ENCODE assay signal across 24 cellular contexts in genomic region chr3:34000301-34000700, GRCh38.
"Had no signal": no experiment of that assay in that cellular context is flagged by ENCODE, and none has a peak within 500 bp of the region (broad histone marks: within the 10 kb centered on the region; RNA-seq: fewer than 3 reads in every experiment).

No MANE protein-coding gene starts in this region.

- FAIRE-seq: colon had no signal

- H3K36me3 Mint-ChIP-seq: activated CD8-positive, alpha-beta memory T cell treated with anti-CD3 and anti-CD28 coated beads, Interleukin-2, amount 10 ng/mL, durations not matched to agents 7 days and 5 days; activated naive CD8-positive, alpha-beta T cell; type B pancreatic cell had no signal

- ATAC-seq: activated CD8-positive, alpha-beta memory T cell treated with anti-CD3 and anti-CD28 coated beads, Interleukin-2, amount 10 ng/mL, durations not matched to agents 7 days and 5 days; activated CD8-positive, alpha-beta T cell treated with anti-CD3 and anti-CD28 coated beads for 36 hours; activated T-cell treated with anti-CD3 and anti-CD28 coated beads, Interleukin-2, amount 50 U/mL, for 72 hours; heart right ventricle; right lobe of liver had no signal

- H3K4me3 ChIP-seq: heart right ventricle, ovary, right lobe of liver, uterus had no signal

- H3K4me1 Mint-ChIP-seq: activated CD8-positive, alpha-beta memory T cell treated with anti-CD3 and anti-CD28 coated beads, Interleukin-2, amount 10 ng/mL, durations not matched to agents 7 days and 5 days; nephron had no signal

- DNase-seq: activated CD4-positive, alpha-beta T cell treated with anti-CD3 and anti-CD28 coated beads, Interleukin-2, amount 50 U/mL, for 1 hour; activated CD4-positive, CD25-positive, alpha-beta regulatory T cell treated with anti-CD3 and anti-CD28 coated beads, Interleukin-2, amount 50 U/mL, for 72 hours; activated CD8-positive, alpha-beta memory T cell treated with anti-CD3 and anti-CD28 coated beads, Interleukin-2, amount 10 ng/mL, durations not matched to agents 7 days and 5 days; activated CD8-positive, alpha-beta T cell treated with anti-CD3 and anti-CD28 coated beads for 36 hours; activated naive CD4-positive, alpha-beta T cell treated with Interleukin-2 at 50 U/mL for 16 hours; activated T-cell treated with anti-CD3 and anti-CD28 coated beads, Interleukin-2, amount 50 U/mL, for 72 hours; anterior cingulate cortex; effector CD8-positive, alpha-beta T cell; foreskin fibroblast; heart right ventricle; mammary epithelial cell; ovary; right lobe of liver; stimulated activated CD4-positive, alpha-beta T cell treated with anti-CD3 and anti-CD28 coated beads, Interleukin-2, amount 100 ng/mL, for 48 hours; SW 1271; T1000; uterus had no signal

- H3K9me3 Mint-ChIP-seq: stimulated activated naive CD8-positive, alpha-beta T cell treated with anti-CD3 and anti-CD28 coated beads, Interleukin-15, Interleukin-2, amounts not matched to agents 100 ng/mL and 50 ng/mL, for 24 hours had no signal

- H3K4me3 Mint-ChIP-seq: activated CD8-positive, alpha-beta memory T cell treated with anti-CD3 and anti-CD28 coated beads, Interleukin-2, amount 10 ng/mL, durations not matched to agents 7 days and 5 days; activated CD8-positive, alpha-beta T cell treated with anti-CD3 and anti-CD28 coated beads for 36 hours; activated naive CD8-positive, alpha-beta T cell; activated T-cell treated with anti-CD3 and anti-CD28 coated beads, Interleukin-2, amount 50 U/mL, for 72 hours; nephron; stimulated activated naive CD8-positive, alpha-beta T cell treated with anti-CD3 and anti-CD28 coated beads, Interleukin-15, Interleukin-2, amounts not matched to agents 100 ng/mL and 50 ng/mL, for 24 hours; T-helper 1 cell treated with Interleukin-12 subunit alpha and Interleukin-12 subunit beta and Interleukin-4 antibody, amounts not matched to agents 30 μg/mL and 1 μg/mL, for 36 hours; type B pancreatic cell had no signal

- H3K27me3 ChIP-seq: heart right ventricle, ovary, right lobe of liver, uterus had no signal

- H3K9me3 ChIP-seq: right lobe of liver, uterus had no signal

- H3K4me1 ChIP-seq: heart right ventricle, right lobe of liver, uterus had no signal

- H3K27ac Mint-ChIP-seq: activated CD8-positive, alpha-beta memory T cell treated with anti-CD3 and anti-CD28 coated beads, Interleukin-2, amount 10 ng/mL, durations not matched to agents 7 days and 5 days; activated CD8-positive, alpha-beta T cell treated with anti-CD3 and anti-CD28 coated beads for 36 hours; activated naive CD8-positive, alpha-beta T cell; activated T-cell treated with anti-CD3 and anti-CD28 coated beads, Interleukin-2, amount 50 U/mL, for 72 hours; nephron; progenitor cell of endocrine pancreas; stimulated activated naive CD8-positive, alpha-beta T cell treated with anti-CD3 and anti-CD28 coated beads, Interleukin-15, Interleukin-2, amounts not matched to agents 100 ng/mL and 50 ng/mL, for 24 hours; T-helper 1 cell treated with Interleukin-12 subunit alpha and Interleukin-12 subunit beta and Interleukin-4 antibody, amounts not matched to agents 30 μg/mL and 1 μg/mL, for 36 hours; type B pancreatic cell had no signal

- H3K27me3 Mint-ChIP-seq: activated CD8-positive, alpha-beta memory T cell treated with anti-CD3 and anti-CD28 coated beads, Interleukin-2, amount 10 ng/mL, durations not matched to agents 7 days and 5 days; activated CD8-positive, alpha-beta T cell treated with anti-CD3 and anti-CD28 coated beads for 36 hours; activated naive CD8-positive, alpha-beta T cell; stimulated activated naive CD8-positive, alpha-beta T cell treated with anti-CD3 and anti-CD28 coated beads, Interleukin-15, Interleukin-2, amounts not matched to agents 100 ng/mL and 50 ng/mL, for 24 hours; type B pancreatic cell had no signal

- H3K27ac ChIP-seq: heart right ventricle, ovary, right lobe of liver, uterus had no signal

- H3K36me3 ChIP-seq: heart right ventricle, ovary, right lobe of liver, uterus had no signal
